In the genomic region with DNA sequence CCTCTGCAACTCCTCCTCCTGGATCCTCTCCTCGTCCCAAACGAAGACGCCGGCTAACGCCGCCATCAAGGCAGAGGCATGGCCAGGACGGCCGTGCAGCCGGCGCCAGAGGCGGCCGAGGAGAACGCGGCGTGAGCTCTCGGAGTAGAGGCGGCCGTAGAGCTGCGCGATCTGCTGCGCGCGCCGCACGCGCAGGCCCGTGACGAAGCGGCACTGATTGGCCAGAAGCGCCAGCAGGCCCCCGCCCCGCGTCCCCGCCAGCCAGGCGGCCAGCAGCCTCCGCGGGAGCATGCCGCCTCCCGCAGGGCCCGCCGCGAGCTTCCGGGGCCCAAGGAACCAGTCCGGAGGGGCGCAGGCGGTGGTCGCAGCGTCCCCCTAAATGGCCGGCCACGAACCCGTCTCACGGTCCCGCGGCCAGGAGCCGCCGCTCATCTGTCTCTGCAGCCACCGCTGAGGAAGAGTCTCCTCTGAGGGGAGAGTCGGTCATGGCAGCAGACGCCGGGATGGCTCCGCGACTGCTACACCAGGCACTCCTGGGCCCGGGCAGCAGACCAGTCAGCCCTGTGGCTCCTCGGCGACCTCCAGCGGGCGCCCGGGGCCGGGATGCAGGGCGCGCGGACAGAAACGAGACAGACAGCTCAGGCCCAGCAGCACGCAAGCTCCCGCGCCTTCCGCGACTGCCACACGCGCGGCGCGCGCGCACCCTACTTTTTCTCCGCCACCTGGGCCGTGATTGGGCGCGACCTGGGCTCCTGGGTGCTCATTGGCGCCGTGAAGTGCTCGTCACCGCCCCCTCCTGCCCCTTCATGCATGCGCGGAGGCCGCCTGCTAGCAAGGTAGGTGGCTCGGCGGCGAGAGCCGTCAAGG, we compare ENCODE assay signal across 8 cellular contexts. TPM values are rescaled to one million over a fixed set of nuclear protein-coding genes. Genes with fewer than 3 reads are reported as not detected.
DNase-seq lines count a peak whose midpoint lies in the region; ATAC-seq lines count a peak whose summit lies in the region.

A gene with protein sequence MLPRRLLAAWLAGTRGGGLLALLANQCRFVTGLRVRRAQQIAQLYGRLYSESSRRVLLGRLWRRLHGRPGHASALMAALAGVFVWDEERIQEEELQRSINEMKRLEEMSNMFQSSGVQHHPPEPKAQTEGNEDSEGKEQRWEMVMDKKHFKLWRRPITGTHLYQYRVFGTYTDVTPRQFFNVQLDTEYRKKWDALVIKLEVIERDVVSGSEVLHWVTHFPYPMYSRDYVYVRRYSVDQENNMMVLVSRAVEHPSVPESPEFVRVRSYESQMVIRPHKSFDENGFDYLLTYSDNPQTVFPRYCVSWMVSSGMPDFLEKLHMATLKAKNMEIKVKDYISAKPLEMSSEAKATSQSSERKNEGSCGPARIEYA (minus strand): TSS at position 684 of the 867 bp plus-strand sequence. CDS start 393 bp downstream, at position 291.

- peak; percentile 71 to 97 (median 94) for DNase-seq in C1 segment of cervical spinal cord (lab: John Stamatoyannopoulos, UW)
- peak; percentile 97 for DNase-seq in NCI-H748 (lab: John Stamatoyannopoulos, UW; ENCODE audit: unreplicated experiment)
- peak; percentile 96 for DNase-seq in activated CD4-positive, alpha-beta T cell treated with anti-CD3 and anti-CD28 coated beads, Interleukin-2, amount 50 U/mL, for 1 hour
- DNase-seq in dedifferentiated amniotic fluid mesenchymal stem cell (ENCODE audit: extremely low spot score) = peak; percentile 90
- peak; percentile 100 for DNase-seq in left lobe of liver (ENCODE audit: low spot score)
- peak; percentile 96 for DNase-seq in stimulated activated CD4-positive, alpha-beta T cell treated with anti-CD3 and anti-CD28 coated beads, Interleukin-2, amount 100 ng/mL, for 4 hours (ENCODE audit: low read depth)

- ATAC-seq in GM19328 (IDR thresholded peaks at IDR 0.05; ENCODE audit: unreplicated experiment) (peak; percentile 84), HG03520 (IDR thresholded peaks at IDR 0.05; ENCODE audit: unreplicated experiment) (peak; percentile 83), left lobe of liver (peak; percentile 93)

RNA-seq across cellular contexts. Expression of the gene that starts here (rescaled TPM):
- 67.6 TPM for total RNA-seq in left lobe of liver

Comparison
In these comparisons a context has a peak if more than half of its experiments do, and no peak if none do; other contexts are left out.
1. Peak in every context shown above with its lines: DNase-seq and ATAC-seq.